8 cellular contexts compared by ENCODE assay signal in genomic region chr6:95431637-95432228, GRCh38.
DNase-seq lines count a peak whose midpoint lies in the region; ATAC-seq and TF ChIP-seq lines count a peak whose summit lies in the region.

No MANE protein-coding gene starts in this region.

- H3K9me3 ChIP-seq in CD8-positive, alpha-beta T cell (ENCODE audit: low read length), result no peaks in the 10 kb centered on the region
- H3K9me3 ChIP-seq in MG63 (no peaks in the 10 kb centered on the region), endodermal cell (ENCODE audit: control insufficient read depth, low read length) (peaks cover 39% of the 10 kb centered on the region)
- no peaks in the 10 kb centered on the region for H3K9me3 ChIP-seq in naive thymus-derived CD4-positive, alpha-beta T cell (ENCODE audit: control insufficient read depth in 2 of 3, low read length in 3 of 3)

- no peaks in the 10 kb centered on the region for H3K36me3 Mint-ChIP-seq in CD8-positive, alpha-beta T cell
- H3K36me3 Mint-ChIP-seq in T-cell (no peaks in the 10 kb centered on the region), endodermal cell (ENCODE audit: low read depth) (peaks cover 40% of the 10 kb centered on the region)
- H3K36me3 Mint-ChIP-seq in naive thymus-derived CD4-positive, alpha-beta T cell, result no peaks in the 10 kb centered on the region

- no peak for ATAC-seq in CD8-positive, alpha-beta T cell
- ATAC-seq in GM18858 (IDR thresholded peaks at IDR 0.05; ENCODE audit: unreplicated experiment), result peak; percentile 55
- ATAC-seq in T-cell (replicated peaks in 1 of 4), result peak in 1 of 4 experiments; percentile 31
- no peak for ATAC-seq in naive thymus-derived CD4-positive, alpha-beta T cell
- ATAC-seq in HG02571 (IDR thresholded peaks at IDR 0.05; ENCODE audit: unreplicated experiment), result no peak

- no peak overlapping the region for H3K4me3 ChIP-seq in CD8-positive, alpha-beta T cell (ENCODE audit: low read depth, low read length)
- no peak overlapping the region for H3K4me3 ChIP-seq in MG63
- no peak overlapping the region for H3K4me3 ChIP-seq in endodermal cell (ENCODE audit: low read length)
- no peak overlapping the region for H3K4me3 ChIP-seq in naive thymus-derived CD4-positive, alpha-beta T cell (ENCODE audit: low read length)

- H3K27me3 ChIP-seq in CD8-positive, alpha-beta T cell (ENCODE audit: insufficient read depth, low read length), result no peaks in the 10 kb centered on the region
- H3K27me3 ChIP-seq in MG63 (no peaks in the 10 kb centered on the region), endodermal cell (ENCODE audit: control insufficient read depth, insufficient read depth, low read length, poor library complexity, severe bottlenecking) (no peaks in the 10 kb centered on the region)
- H3K27me3 ChIP-seq in naive thymus-derived CD4-positive, alpha-beta T cell (ENCODE audit: control insufficient read depth in 2 of 2, insufficient read depth in 2 of 2, low read length in 2 of 2), result peaks cover 0 to under 1% of the 10 kb centered on the region in 2 donors

- peak; percentile 70 for TF ChIP-seq CTCF in CD8-positive, alpha-beta T cell (IDR thresholded peaks at IDR 0.05)
- peak; percentile 91 for TF ChIP-seq CTCF in endodermal cell (conservative IDR thresholded peaks at IDR 0.05)

- H3K27me3 Mint-ChIP-seq in CD8-positive, alpha-beta T cell (ENCODE audit: low read depth), result no peaks in the 10 kb centered on the region
- H3K27me3 Mint-ChIP-seq in T-cell (no peaks in the 10 kb centered on the region), endodermal cell (ENCODE audit: insufficient read depth) (no peaks in the 10 kb centered on the region)
- H3K27me3 Mint-ChIP-seq in naive thymus-derived CD4-positive, alpha-beta T cell, result peaks cover 0 to 5% (median 0%) of the 10 kb centered on the region in 5 donors

- DNase-seq in CD8-positive, alpha-beta T cell, result peak in 4 of 7 experiments; percentile 4 to 39 (median 16)
- DNase-seq in MG63 (peak; percentile 5), T-cell (peak in 22 of 34 experiments; percentile 2 to 29 (median 13)), endodermal cell (peak; percentile 82), GDM1 (lab: John Stamatoyannopoulos, UW) (no peak)
- DNase-seq in naive thymus-derived CD4-positive, alpha-beta T cell, result peak in 6 of 9 donors; percentile 1 to 24 (median 20)

- no peaks in the 10 kb centered on the region for H3K4me1 ChIP-seq in CD8-positive, alpha-beta T cell (ENCODE audit: insufficient read depth, low read length)
- H3K4me1 ChIP-seq in endodermal cell (ENCODE audit: control insufficient read depth, insufficient read depth, low read length), result no peaks in the 10 kb centered on the region
- no peaks in the 10 kb centered on the region for H3K4me1 ChIP-seq in naive thymus-derived CD4-positive, alpha-beta T cell (ENCODE audit: control insufficient read depth in 2 of 2, insufficient read depth in 2 of 2, low read length in 2 of 2)

- POLR2A ChIA-PET in CD8-positive, alpha-beta T cell (lab: Charles Lee), result no interaction called here
- POLR2A ChIA-PET in T-cell (lab: Charles Lee), result no interaction called here
- POLR2A ChIA-PET in naive thymus-derived CD4-positive, alpha-beta T cell (lab: Charles Lee), result no interaction called here

- intact Hi-C loops in CD8-positive, alpha-beta T cell (cut with DNase I, micrococcal nuclease), result loop anchor here (2.0 kb wide), 2 partner anchors 1037 to 1627 kb away; no protein-coding TSS in a partner anchor
- intact Hi-C loops in naive thymus-derived CD4-positive, alpha-beta T cell (cut with micrococcal nuclease), result loop anchor here (1.0 to 10.0 kb wide), 8 partner anchors 145 to 1627 kb away; partner anchors contain the start of genes MANEA (in 1 of the 2) and UFL1 (in 1 of the 2)

- H3K4me3 Mint-ChIP-seq in CD8-positive, alpha-beta T cell, result no peak overlapping the region
- no peak overlapping the region for H3K4me3 Mint-ChIP-seq in T-cell
- H3K4me3 Mint-ChIP-seq in endodermal cell, result no peak overlapping the region
- H3K4me3 Mint-ChIP-seq in naive thymus-derived CD4-positive, alpha-beta T cell, result no peak overlapping the region

- no peak overlapping the region for H3K27ac ChIP-seq in CD8-positive, alpha-beta T cell (ENCODE audit: low read depth, low read length)
- no peak overlapping the region for H3K27ac ChIP-seq in endodermal cell (ENCODE audit: low read depth, low read length)
- no peak overlapping the region for H3K27ac ChIP-seq in naive thymus-derived CD4-positive, alpha-beta T cell (ENCODE audit: low read depth, low read length)

- H3K27ac Mint-ChIP-seq in CD8-positive, alpha-beta T cell, result no peak overlapping the region
- no peak overlapping the region for H3K27ac Mint-ChIP-seq in T-cell
- no peak overlapping the region for H3K27ac Mint-ChIP-seq in endodermal cell
- H3K27ac Mint-ChIP-seq in naive thymus-derived CD4-positive, alpha-beta T cell, result no peak overlapping the region

- H3K4me1 Mint-ChIP-seq in CD8-positive, alpha-beta T cell (ENCODE audit: low read depth), result no peaks in the 10 kb centered on the region
- H3K4me1 Mint-ChIP-seq in T-cell (no peaks in the 10 kb centered on the region), endodermal cell (peaks cover 3% of the 10 kb centered on the region)
- no peaks in the 10 kb centered on the region for H3K4me1 Mint-ChIP-seq in naive thymus-derived CD4-positive, alpha-beta T cell

- H3K36me3 ChIP-seq in CD8-positive, alpha-beta T cell (ENCODE audit: insufficient read depth, low read length), result no peaks in the 10 kb centered on the region
- H3K36me3 ChIP-seq in MG63 (no peaks in the 10 kb centered on the region), endodermal cell (ENCODE audit: control insufficient read depth, insufficient read depth, low read length) (peaks cover 36% of the 10 kb centered on the region)
- no peaks in the 10 kb centered on the region for H3K36me3 ChIP-seq in naive thymus-derived CD4-positive, alpha-beta T cell (ENCODE audit: control insufficient read depth in 2 of 3, insufficient read depth in 3 of 3, low read length in 3 of 3)

- no peaks in the 10 kb centered on the region for H3K9me3 Mint-ChIP-seq in CD8-positive, alpha-beta T cell
- no peaks in the 10 kb centered on the region for H3K9me3 Mint-ChIP-seq in T-cell
- H3K9me3 Mint-ChIP-seq in endodermal cell, result peaks cover 24% of the 10 kb centered on the region
- no peaks in the 10 kb centered on the region for H3K9me3 Mint-ChIP-seq in naive thymus-derived CD4-positive, alpha-beta T cell

- H3K9ac ChIP-seq in endodermal cell (ENCODE audit: extremely low read depth, low read length, poor library complexity, severe bottlenecking), result no peak overlapping the region

- CTCF ChIA-PET in CD8-positive, alpha-beta T cell (lab: Charles Lee), result no interaction called here
- CTCF ChIA-PET in T-cell (lab: Charles Lee), result no interaction called here
- CTCF ChIA-PET in naive thymus-derived CD4-positive, alpha-beta T cell (lab: Charles Lee), result no interaction called here

- WGBS in endodermal cell (ENCODE audit: insufficient coverage in 1 of 2, insufficient read length in 1 of 2), 2 experiments, result 40 to 47% methylated on average over 1 of the region's 2 CpGs
